ENCODE assay signal across 1 cellular context in genomic region chrX:136754641-136755040, GRCh38.
TF ChIP-seq lines count a peak whose summit lies in the region.

No MANE protein-coding gene starts in this region.

TF ChIP-seq in H1, 55 proteins besides CTCF, POLR2A, EP300 and RAD21 (continued from another document):
- TF ChIP-seq CHD7 (IDR thresholded peaks at IDR 0.05; ENCODE audit: insufficient replicate concordance, low read length) (no peak), MAX (IDR thresholded peaks at IDR 0.05) (no peak), SRF (IDR thresholded peaks at IDR 0.05; ENCODE audit: low read depth, low read length) (no peak), NRF1 (IDR thresholded peaks at IDR 0.05; ENCODE audit: low read depth, low read length) (no peak), EZH2 (IDR thresholded peaks at IDR 0.05; ENCODE audit: low read depth, low read length, severe bottlenecking) (no peak), RFX5 (IDR thresholded peaks at IDR 0.05; ENCODE audit: borderline replicate concordance, low read depth, low read length) (no peak), TBP (IDR thresholded peaks at IDR 0.05; ENCODE audit: low read depth, low read length) (no peak), CBX5 (IDR thresholded peaks at IDR 0.05; ENCODE audit: low read depth, low read length) (no peak), KDM4A (IDR thresholded peaks at IDR 0.05; ENCODE audit: low read depth, low read length, severe bottlenecking) (no peak)
TF ChIP-seq in H1: peak in this region for 0.
